ENCODE assay signal across 20 cellular contexts in genomic region chr3:15401936-15402335, GRCh38.
DNase-seq lines count a peak whose midpoint lies in the region; ATAC-seq and TF ChIP-seq lines count a peak whose summit lies in the region.
"Had no signal": no experiment of that assay in that cellular context is flagged by ENCODE, and none has a peak within 500 bp of the region (broad histone marks: within the 10 kb centered on the region; RNA-seq: fewer than 3 reads in every experiment).

No MANE protein-coding gene starts in this region.

- H3K36me3 Mint-ChIP-seq in dendritic cell treated with granulocyte-macrophage colony-stimulating factor and Interleukin-4, amounts not matched to agents 40 ng/mL and 50 ng/mL, for 4 days (ENCODE audit: low read depth), result no peaks in the 10 kb centered on the region

- peak overlapping the region; percentile 60 for H3K4me3 ChIP-seq in OCI-LY3 (ENCODE audit: low read length)
- H3K4me3 ChIP-seq in HAP-1, result no peak overlapping the region
- H3K4me3 ChIP-seq: PC-9, SJCRH30 had no signal

- intact Hi-C loops in dendritic cell treated with granulocyte-macrophage colony-stimulating factor and Interleukin-4, amounts not matched to agents 40 ng/mL and 50 ng/mL, for 4 days (cut with micrococcal nuclease), result no loop called here

- no peaks in the 10 kb centered on the region for H3K79me2 ChIP-seq in OCI-LY3 (ENCODE audit: low read length)

- peaks cover 7% of the 10 kb centered on the region for H3K9me3 Mint-ChIP-seq in dendritic cell treated with granulocyte-macrophage colony-stimulating factor and Interleukin-4, amounts not matched to agents 40 ng/mL and 50 ng/mL, for 4 days

- no peak overlapping the region for H3K4me3 Mint-ChIP-seq in dendritic cell treated with granulocyte-macrophage colony-stimulating factor and Interleukin-4, amounts not matched to agents 40 ng/mL and 50 ng/mL, for 4 days

- TF ChIP-seq CTCF in OCI-LY3 (IDR thresholded peaks at IDR 0.05; ENCODE audit: low read depth, low read length), result no peak

- H4K20me1 ChIP-seq in OCI-LY3 (ENCODE audit: insufficient read depth, low read length), result no peaks in the 10 kb centered on the region

- in situ Hi-C loops in HAP-1 (cut with MboI; ENCODE audit: low sequenced_read_pairs), result loop anchor here (10.0 kb wide), 1 partner anchor 287 kb away; no protein-coding TSS in a partner anchor

- H3K4me2 ChIP-seq in OCI-LY3 (ENCODE audit: low read length), result peak overlapping the region; percentile 79
- H3K4me2 ChIP-seq: PC-9 had no signal

- H3K9ac ChIP-seq in OCI-LY3 (ENCODE audit: low read length), result peak overlapping the region; percentile 64

- peaks cover 31% of the 10 kb centered on the region for H3K4me1 Mint-ChIP-seq in dendritic cell treated with granulocyte-macrophage colony-stimulating factor and Interleukin-4, amounts not matched to agents 40 ng/mL and 50 ng/mL, for 4 days (ENCODE audit: low read depth)

- H3K27me3 Mint-ChIP-seq in dendritic cell treated with granulocyte-macrophage colony-stimulating factor and Interleukin-4, amounts not matched to agents 40 ng/mL and 50 ng/mL, for 4 days, result no peaks in the 10 kb centered on the region

- peak overlapping the region; percentile 10 for H3K27ac Mint-ChIP-seq in dendritic cell treated with granulocyte-macrophage colony-stimulating factor and Interleukin-4, amounts not matched to agents 40 ng/mL and 50 ng/mL, for 4 days

- H3K4me1 ChIP-seq in OCI-LY3 (ENCODE audit: low read length) (peaks cover 57% of the 10 kb centered on the region), HAP-1 (no peaks in the 10 kb centered on the region)
- H3K4me1 ChIP-seq: SJCRH30 had no signal

- peak overlapping the region; percentile 59 for H3K27ac ChIP-seq in OCI-LY3 (ENCODE audit: low read length)
- H3K27ac ChIP-seq: PC-9, SJCRH30 had no signal

- H3K9me3 ChIP-seq in OCI-LY3 (ENCODE audit: insufficient read depth, low read length) (no peaks in the 10 kb centered on the region), HAP-1 (no peaks in the 10 kb centered on the region)
- H3K9me3 ChIP-seq: SJCRH30 had no signal

- peak overlapping the region; percentile 81 for H2AFZ ChIP-seq in OCI-LY3 (ENCODE audit: low read depth, low read length)
- H2AFZ ChIP-seq: PC-9 had no signal

- H3K36me3 ChIP-seq in OCI-LY3 (replicated peaks; ENCODE audit: low read depth, low read length) (no peaks in the 10 kb centered on the region), HAP-1 (replicated peaks) (no peaks in the 10 kb centered on the region)
- H3K36me3 ChIP-seq: SJCRH30 had no signal

- H3K27me3 ChIP-seq in OCI-LY3 (ENCODE audit: low read depth, low read length) (no peaks in the 10 kb centered on the region), HAP-1 (ENCODE audit: low read depth) (no peaks in the 10 kb centered on the region)
- H3K27me3 ChIP-seq: SJCRH30 had no signal

- DNase-seq in pons (ENCODE audit: low spot score) (peak; percentile 62), activated gamma-delta T cell treated with Interleukin-2 at 50 U/mL for 16 hours (no peak), HAP-1 (ENCODE audit: low spot score in 2 of 2) (no peak), hypothalamus (lab: John Stamatoyannopoulos, UW) (no peak)
- DNase-seq: Calu3; Kasumi-1; MV-4-11; NCI-H1105; NCI-H1436 treated with DMSO at 0.1 percent for 48 hours; NCI-H1930; NCI-H2107; NCI-H524; NCI-H82; NK-92 treated with Interleukin-12 subunit alpha and Interleukin-12 subunit beta, amount 100 ng/mL, for 24 hours; PC-9; SJCRH30 had no signal

- ATAC-seq in GM18907 (IDR thresholded peaks at IDR 0.05; ENCODE audit: unreplicated experiment), result no peak
- ATAC-seq: Right ventricle myocardium inferior had no signal
